ENCODE assay signal across 8 cellular contexts in genomic region chr9:35907732-35908483, GRCh38. TPM values are rescaled to one million over a fixed set of nuclear protein-coding genes. Genes with fewer than 3 reads are reported as not detected.
DNase-seq lines count a peak whose midpoint lies in the region; ATAC-seq and TF ChIP-seq lines count a peak whose summit lies in the region.

No MANE protein-coding gene starts in this region.

- no peaks in the 10 kb centered on the region for H3K9me2 ChIP-seq in PC-3 (replicated peaks; ENCODE audit: low read length)

- no peaks in the 10 kb centered on the region for H3K9me3 Mint-ChIP-seq in activated naive CD4-positive, alpha-beta T cell treated with anti-CD3 and anti-CD28 coated beads, Interleukin-2, amount 10 ng/mL, durations not matched to agents 7 days and 5 days

- H3K27ac ChIP-seq in PC-3 (ENCODE audit: low read length) (peak overlapping the region; percentile 94), lung (ENCODE audit: low read depth in 1 of 2, low read length in 1 of 2) (peak overlapping the region; percentile 96 to 99), upper lobe of left lung (peak overlapping the region; percentile 94 to 98 (median 95))

- intact Hi-C loops in PC-3 (cut with micrococcal nuclease), result no loop called here

- H3K27me3 Mint-ChIP-seq in activated naive CD4-positive, alpha-beta T cell treated with anti-CD3 and anti-CD28 coated beads, Interleukin-2, amount 10 ng/mL, durations not matched to agents 7 days and 5 days, result peaks cover 18% of the 10 kb centered on the region

- H3F3A ChIP-seq in PC-3 (ENCODE audit: low read length, unreplicated experiment), result peaks cover 11% of the 10 kb centered on the region

- no peak for TF ChIP-seq POLR2A in upper lobe of left lung (IDR thresholded peaks at IDR 0.05)

- peak in 2 of 4 donors; percentile 81 to 89 for TF ChIP-seq EP300 in upper lobe of left lung (IDR thresholded peaks at IDR 0.05)

- no peaks in the 10 kb centered on the region for H3K9me3 ChIP-seq in PC-3 (ENCODE audit: low read length)
- no peaks in the 10 kb centered on the region for H3K9me3 ChIP-seq in lung (ENCODE audit: control insufficient read depth in 2 of 2, insufficient read depth in 1 of 2, low read length in 1 of 2)
- no peaks in the 10 kb centered on the region for H3K9me3 ChIP-seq in upper lobe of left lung

- H3K9ac ChIP-seq in PC-3 (ENCODE audit: low read length), result peak overlapping the region; percentile 68

- BruUV-seq in PC-3 (replicated peaks; lab: Mats Ljungman, UMichigan), result no TSS peak

- POLR2A ChIA-PET in PC-3 (lab: Charles Lee; ENCODE audit: unreplicated experiment), result no interaction called here

- peak; percentile 45 for ATAC-seq in PC-3
- peak; percentile 54 for ATAC-seq in lung (ENCODE audit: insufficient read depth, low FRiP score)
- ATAC-seq in upper lobe of left lung (ENCODE audit: low FRiP score in 2 of 2), result peak; percentile 70 to 72

- peak overlapping the region; percentile 55 for H3K27ac Mint-ChIP-seq in activated naive CD4-positive, alpha-beta T cell treated with anti-CD3 and anti-CD28 coated beads, Interleukin-2, amount 10 ng/mL, durations not matched to agents 7 days and 5 days

- H3K4me3 ChIP-seq in PC-3 (ENCODE audit: low read length) (peak overlapping the region; percentile 49; the same call in 1 of the 2 replicates), lung (no peak overlapping the region), upper lobe of left lung (peak overlapping the region in 3 of 4 donors; percentile 0 to 41 (median 22))

- H3K4me2 ChIP-seq in PC-3 (ENCODE audit: low read length), result peak overlapping the region; percentile 77

- peaks cover 57% of the 10 kb centered on the region for H3K4me1 Mint-ChIP-seq in activated naive CD4-positive, alpha-beta T cell treated with anti-CD3 and anti-CD28 coated beads, Interleukin-2, amount 10 ng/mL, durations not matched to agents 7 days and 5 days

- peak overlapping the region; percentile 49 for H2AFZ ChIP-seq in PC-3 (ENCODE audit: low read length)

- peaks cover 10% of the 10 kb centered on the region for H3K79me2 ChIP-seq in PC-3 (ENCODE audit: low read length)

- no peak for DNase-seq in activated naive CD4-positive, alpha-beta T cell treated with anti-CD3 and anti-CD28 coated beads, Interleukin-2, amount 10 ng/mL, durations not matched to agents 7 days and 5 days
- no peak for DNase-seq in activated naive CD4-positive, alpha-beta T cell treated with anti-CD3 and anti-CD28 coated beads, Interleukin-2, amount 50 U/mL, for 16 hours
- peak; percentile 84 for DNase-seq in PC-3
- DNase-seq in ecto neural progenitor cell (ENCODE audit: low spot score), result peak; percentile 57
- peak; percentile 83 for DNase-seq in lung (ENCODE audit: low spot score)
- DNase-seq in upper lobe of left lung, result peak in 1 of 2 donors; percentile 65
- DNase-seq in stimulated activated CD4-positive, alpha-beta T cell treated with anti-CD3 and anti-CD28 coated beads, Interleukin-15, amount 100 ng/mL, for 24 hours, result no peak
- no peak for DNase-seq in GM19238 (ENCODE audit: insufficient read length, low spot score)

- CTCF ChIA-PET in activated naive CD4-positive, alpha-beta T cell treated with anti-CD3 and anti-CD28 coated beads, Interleukin-2, amount 10 ng/mL, durations not matched to agents 7 days and 5 days (lab: Charles Lee), result interaction anchor here (2.3 kb wide), 1 partner anchor 37 kb away, joined by 12 read pairs; no protein-coding TSS in a partner anchor
- CTCF ChIA-PET in PC-3 (lab: Charles Lee), result no interaction called here

- no peaks in the 10 kb centered on the region for H4K20me1 ChIP-seq in PC-3 (ENCODE audit: low read length)

- H3K36me3 Mint-ChIP-seq in activated naive CD4-positive, alpha-beta T cell treated with anti-CD3 and anti-CD28 coated beads, Interleukin-2, amount 10 ng/mL, durations not matched to agents 7 days and 5 days, result peaks cover 2% of the 10 kb centered on the region

- no peak overlapping the region for H3K4me3 Mint-ChIP-seq in activated naive CD4-positive, alpha-beta T cell treated with anti-CD3 and anti-CD28 coated beads, Interleukin-2, amount 10 ng/mL, durations not matched to agents 7 days and 5 days

- H3K36me3 ChIP-seq in PC-3 (ENCODE audit: low read depth, low read length), result no peaks in the 10 kb centered on the region
- no peaks in the 10 kb centered on the region for H3K36me3 ChIP-seq in lung (ENCODE audit: control insufficient read depth in 2 of 2, insufficient read depth in 2 of 2, low read length in 2 of 2)
- H3K36me3 ChIP-seq in upper lobe of left lung, result no peaks in the 10 kb centered on the region

- H3K27me3 ChIP-seq in PC-3 (ENCODE audit: low read length) (no peaks in the 10 kb centered on the region), lung (ENCODE audit: control insufficient read depth, insufficient read depth) (no peaks in the 10 kb centered on the region), upper lobe of left lung (no peaks in the 10 kb centered on the region)

- 19 to 20% methylated on average over 13 of the region's 13 CpGs for WGBS in lung, 2 donors
- WGBS in upper lobe of left lung, 2 donors, result 20 to 28% methylated on average over 13 of the region's 13 CpGs

- TF ChIP-seq CTCF in PC-3 (conservative IDR thresholded peaks at IDR 0.05; ENCODE audit: low read depth, low read length), result no peak
- TF ChIP-seq CTCF in lung (IDR thresholded peaks at IDR 0.05; ENCODE audit: control extremely low read depth, extremely low read depth), result no peak
- no peak for TF ChIP-seq CTCF in upper lobe of left lung (IDR thresholded peaks at IDR 0.05)

- peaks cover 78% of the 10 kb centered on the region for H3K4me1 ChIP-seq in PC-3 (ENCODE audit: insufficient read depth, low read length)
- H3K4me1 ChIP-seq in lung (ENCODE audit: control insufficient read depth in 2 of 2, insufficient read depth in 2 of 2, low read length in 2 of 2), result peaks cover 0 to 51% of the 10 kb centered on the region in 2 donors
- H3K4me1 ChIP-seq in upper lobe of left lung, result peaks cover 69 to 92% (median 87%) of the 10 kb centered on the region in 4 donors

RNA-seq across cellular contexts. Expression of gene SPAAR, which starts 1.4 kb away (rescaled TPM):
- total RNA-seq in PC-3 (2014; rRNA removed), result 0.35 TPM in 1 of 2 replicates, not detected in the other
- 1 to 10 TPM; 3.7 to 6.7 TPM for total RNA-seq in lung
- polyA plus RNA-seq in lung, result 1 to 10 TPM; 5.7 to 5.8 TPM
- 10 to 100 TPM in 3 of 6 donors, 1 to 10 TPM in 3; 3.3 to 19.9 (median 8.5) TPM for total RNA-seq in upper lobe of left lung

RNA-seq across cellular contexts. Expression of gene HRCT1, which starts 1.9 kb away (rescaled TPM):
- total RNA-seq in PC-3 (2014; rRNA removed), result 1.7 TPM in 2 replicates
- 10 to 100 TPM in 1 of 2 donors, not detected in 1; 14.1 TPM for total RNA-seq in lung
- 1 to 10 TPM; 1.7 to 6.3 TPM for polyA plus RNA-seq in lung
- 10 to 100 TPM in 4 of 6 donors, 1 to 10 TPM in 2; 2.1 to 19.1 (median 10.6) TPM for total RNA-seq in upper lobe of left lung

RNA-seq across cellular contexts. Expression of gene OR13J1, which starts 37.7 kb away (rescaled TPM):
- not detected in 2 replicates for total RNA-seq in PC-3 (2014; rRNA removed)
- total RNA-seq in lung, result not detected
- polyA plus RNA-seq in lung, result not detected
- not detected for total RNA-seq in upper lobe of left lung

RNA-seq across cellular contexts. Expression of gene OR2S2, which starts 50.0 kb away (rescaled TPM):
- total RNA-seq in PC-3 (2014; rRNA removed) (not detected in 2 replicates), lung (not detected), upper lobe of left lung (not detected)
- not detected for polyA plus RNA-seq in lung

Comparison
In these comparisons a context has a peak if more than half of its experiments do, and no peak if none do; other contexts are left out.
1. DNase-seq: peak in PC-3 (single experiment), ecto neural progenitor cell (single experiment) and lung (single experiment); none in activated naive CD4-positive, alpha-beta T cell treated with anti-CD3 and anti-CD28 coated beads, Interleukin-2, amount 10 ng/mL, durations not matched to agents 7 days and 5 days (single experiment), activated naive CD4-positive, alpha-beta T cell treated with anti-CD3 and anti-CD28 coated beads, Interleukin-2, amount 50 U/mL, for 16 hours (single experiment), stimulated activated CD4-positive, alpha-beta T cell treated with anti-CD3 and anti-CD28 coated beads, Interleukin-15, amount 100 ng/mL, for 24 hours (single experiment) and GM19238 (single experiment).
2. Peak in every context shown above with its lines, with median percentiles within 50 percentile points of each other: ATAC-seq and H3K27ac ChIP-seq.